ENCODE assay signal across 8 cellular contexts in genomic region chr10:27744478-27745379, GRCh38. TPM values are rescaled to one million over a fixed set of nuclear protein-coding genes. Genes with fewer than 3 reads are reported as not detected.
DNase-seq lines count a peak whose midpoint lies in the region; ATAC-seq and TF ChIP-seq lines count a peak whose summit lies in the region.

No MANE protein-coding gene starts in this region.

- TF ChIP-seq CTCF in ovary (IDR thresholded peaks at IDR 0.05), result no peak

- intact Hi-C loops in ovary (cut with DNase I), result loop anchor here in 3 of 4 donors (10.0 kb wide), 4 partner anchors 70 to 430 kb away; no protein-coding TSS in a partner anchor

- no peaks in the 10 kb centered on the region for H3K27me3 ChIP-seq in ovary

- DNase-seq in activated CD4-positive, CD25-positive, alpha-beta regulatory T cell treated with anti-CD3 and anti-CD28 coated beads, Interleukin-2, amount 50 U/mL, for 72 hours, result peak; percentile 34
- no peak for DNase-seq in activated CD4-positive, CD25-positive, alpha-beta regulatory T cell (lab: John Stamatoyannopoulos, UW)
- DNase-seq in activated CD8-positive, alpha-beta memory T cell treated with anti-CD3 and anti-CD28 coated beads, Interleukin-2, amount 10 ng/mL, durations not matched to agents 7 days and 5 days, result no peak
- DNase-seq in glomerular visceral epithelial cell (ENCODE audit: extremely low spot score), result peak; percentile 56
- peak; percentile 62 to 80 (median 75) for DNase-seq in ovary
- DNase-seq in mesenteric fat pad (ENCODE audit: low spot score), result no peak

- no peaks in the 10 kb centered on the region for H3K9me3 ChIP-seq in ovary

- no peak for ATAC-seq in activated CD8-positive, alpha-beta memory T cell treated with anti-CD3 and anti-CD28 coated beads, Interleukin-2, amount 10 ng/mL, durations not matched to agents 7 days and 5 days
- no peak for ATAC-seq in HG02759 (IDR thresholded peaks at IDR 0.05; ENCODE audit: unreplicated experiment)
- ATAC-seq in esophagus mucosa, result no peak

- peak overlapping the region; percentile 44 for H3K27ac Mint-ChIP-seq in activated CD8-positive, alpha-beta memory T cell treated with anti-CD3 and anti-CD28 coated beads, Interleukin-2, amount 10 ng/mL, durations not matched to agents 7 days and 5 days

- peaks cover 36% of the 10 kb centered on the region for H3K4me1 Mint-ChIP-seq in activated CD8-positive, alpha-beta memory T cell treated with anti-CD3 and anti-CD28 coated beads, Interleukin-2, amount 10 ng/mL, durations not matched to agents 7 days and 5 days

- H3K36me3 ChIP-seq in ovary, result no peaks in the 10 kb centered on the region

- CTCF ChIA-PET in activated CD8-positive, alpha-beta memory T cell treated with anti-CD3 and anti-CD28 coated beads, Interleukin-2, amount 10 ng/mL, durations not matched to agents 7 days and 5 days (lab: Charles Lee), result no interaction called here

- TF ChIP-seq POLR2A in ovary (IDR thresholded peaks at IDR 0.05), result peak; percentile 31

- H3K27me3 Mint-ChIP-seq in activated CD8-positive, alpha-beta memory T cell treated with anti-CD3 and anti-CD28 coated beads, Interleukin-2, amount 10 ng/mL, durations not matched to agents 7 days and 5 days, result peaks cover 76% of the 10 kb centered on the region

- no peaks in the 10 kb centered on the region for H3K4me1 ChIP-seq in ovary (ENCODE audit: insufficient read depth)

- peaks cover 4% of the 10 kb centered on the region for H3K36me3 Mint-ChIP-seq in activated CD8-positive, alpha-beta memory T cell treated with anti-CD3 and anti-CD28 coated beads, Interleukin-2, amount 10 ng/mL, durations not matched to agents 7 days and 5 days

- peak overlapping the region; percentile 75 for H3K4me3 ChIP-seq in ovary

- TF ChIP-seq EP300 in ovary (IDR thresholded peaks at IDR 0.05), result no peak

- peak overlapping the region; percentile 30 for H3K4me3 Mint-ChIP-seq in activated CD8-positive, alpha-beta memory T cell treated with anti-CD3 and anti-CD28 coated beads, Interleukin-2, amount 10 ng/mL, durations not matched to agents 7 days and 5 days

- WGBS in ovary, 3 donors, result 1% methylated on average over 75 to 83 of the region's 83 CpGs

- H3K27ac ChIP-seq in ovary, result peak overlapping the region; percentile 96 to 98

- no peaks in the 10 kb centered on the region for H3K9me3 Mint-ChIP-seq in activated CD8-positive, alpha-beta memory T cell treated with anti-CD3 and anti-CD28 coated beads, Interleukin-2, amount 10 ng/mL, durations not matched to agents 7 days and 5 days (ENCODE audit: low read depth)

RNA-seq across cellular contexts. Expression of gene MKX, which starts 0.9 kb away (rescaled TPM):
- not detected for total RNA-seq in activated CD8-positive, alpha-beta memory T cell treated with anti-CD3 and anti-CD28 coated beads, Interleukin-2, amount 10 ng/mL, durations not matched to agents 7 days and 5 days
- total RNA-seq in ovary (10 to 100 TPM in 6 of 7 donors, 1 to 10 TPM in 1; 7.8 to 39.7 (median 21.2) TPM), mesenteric fat pad (0.55 TPM), esophagus mucosa (1.4 TPM)
- 10 to 100 TPM in 1 of 2 donors, 1 to 10 TPM in 1; 7.4 to 11.2 TPM for polyA plus RNA-seq in ovary

Comparison
In these comparisons a context has a peak if more than half of its experiments do, and no peak if none do; other contexts are left out.
1. DNase-seq: peak in activated CD4-positive, CD25-positive, alpha-beta regulatory T cell treated with anti-CD3 and anti-CD28 coated beads, Interleukin-2, amount 50 U/mL, for 72 hours (single experiment), glomerular visceral epithelial cell (single experiment) and ovary (5 of 5); none in activated CD4-positive, CD25-positive, alpha-beta regulatory T cell (0 of 4), activated CD8-positive, alpha-beta memory T cell treated with anti-CD3 and anti-CD28 coated beads, Interleukin-2, amount 10 ng/mL, durations not matched to agents 7 days and 5 days (single experiment) and mesenteric fat pad (single experiment).